In genomic region chr2:1366546-1367134, GRCh38 we compare ENCODE assay signal across 13 cellular contexts. TPM values are rescaled to one million over a fixed set of nuclear protein-coding genes. Genes with fewer than 3 reads are reported as not detected.
DNase-seq lines count a peak whose midpoint lies in the region; ATAC-seq and TF ChIP-seq lines count a peak whose summit lies in the region.
"Had no signal": no experiment of that assay in that cellular context is flagged by ENCODE, and none has a peak within 500 bp of the region (broad histone marks: within the 10 kb centered on the region; RNA-seq: fewer than 3 reads in every experiment).

No MANE protein-coding gene starts in this region.

- H3K36me3 ChIP-seq in neuronal stem cell (replicated peaks in 1 of 2; ENCODE audit: control insufficient read depth in 2 of 2, insufficient read depth in 2 of 2, low read length in 2 of 2), result no peaks in the 10 kb centered on the region
- no peaks in the 10 kb centered on the region for H3K36me3 ChIP-seq in stomach
- H3K36me3 ChIP-seq: left lung had no signal

- no peak overlapping the region for H2BK15ac ChIP-seq in neuronal stem cell (ENCODE audit: low read length)

- TF ChIP-seq EP300 in stomach (IDR thresholded peaks at IDR 0.05), result no peak

- no peak overlapping the region for H3K4me2 ChIP-seq in neuronal stem cell (ENCODE audit: insufficient read depth, low read length, poor library complexity, severe bottlenecking)
- H3K4me2 ChIP-seq: smooth muscle cell had no signal

- no peak overlapping the region for H3K4me3 Mint-ChIP-seq in activated naive CD8-positive, alpha-beta T cell treated with anti-CD3 and anti-CD28 coated beads, Interleukin-2, amount 50 U/mL, for 24 hours

- no peaks in the 10 kb centered on the region for H3K79me1 ChIP-seq in neuronal stem cell (ENCODE audit: low read depth, low read length)

- no CpG with 5 or more reads among the region's 20 CpGs for WGBS in neuronal stem cell (ENCODE audit: extremely low coverage in 2 of 2, insufficient read length in 2 of 2, insufficient replicate concordance in 1 of 2), 2 donors
- WGBS in stomach, 5 donors, result 70 to 82% (median 75%) methylated on average over 18 to 20 of the region's 20 CpGs

- H3K4me1 Mint-ChIP-seq in activated naive CD8-positive, alpha-beta T cell treated with anti-CD3 and anti-CD28 coated beads, Interleukin-2, amount 50 U/mL, for 24 hours, result peaks cover 10% of the 10 kb centered on the region

- no peak overlapping the region for H3K23ac ChIP-seq in neuronal stem cell (ENCODE audit: low read depth, low read length, poor library complexity)

- no peak overlapping the region for H3K14ac ChIP-seq in neuronal stem cell (ENCODE audit: low read length)

- H3K4me1 ChIP-seq in neuronal stem cell (ENCODE audit: control insufficient read depth in 2 of 2, insufficient read depth in 1 of 2, low read depth in 1 of 2, low read length in 2 of 2) (peaks cover 0 to 4% of the 10 kb centered on the region in 2 donors), stomach (no peaks in the 10 kb centered on the region)
- H3K4me1 ChIP-seq: left lung had no signal

- no peak for TF ChIP-seq POLR2A in stomach (IDR thresholded peaks at IDR 0.05)

- H3K4ac ChIP-seq in neuronal stem cell (ENCODE audit: low read length), result no peak overlapping the region

- H3K27me3 Mint-ChIP-seq in activated naive CD8-positive, alpha-beta T cell treated with anti-CD3 and anti-CD28 coated beads, Interleukin-2, amount 50 U/mL, for 24 hours, result no peaks in the 10 kb centered on the region
- H3K27me3 Mint-ChIP-seq: T-cell had no signal

- no peaks in the 10 kb centered on the region for H3K36me3 Mint-ChIP-seq in activated naive CD8-positive, alpha-beta T cell treated with anti-CD3 and anti-CD28 coated beads, Interleukin-2, amount 50 U/mL, for 24 hours (ENCODE audit: low read depth)
- H3K36me3 Mint-ChIP-seq: T-cell had no signal

- H2BK120ac ChIP-seq in neuronal stem cell (ENCODE audit: low read depth, low read length), result no peak overlapping the region

- H3K4me3 ChIP-seq in neuronal stem cell (ENCODE audit: low read length in 2 of 2) (no peak overlapping the region), stomach (no peak overlapping the region)
- H3K4me3 ChIP-seq: left lung, smooth muscle cell had no signal

- H3K27me3 ChIP-seq in neuronal stem cell (ENCODE audit: control insufficient read depth in 3 of 3, insufficient read depth in 3 of 3, low read depth in 1 of 3, low read length in 3 of 3), result no peaks in the 10 kb centered on the region
- no peaks in the 10 kb centered on the region for H3K27me3 ChIP-seq in stomach

- DNase-seq in C1 segment of cervical spinal cord (lab: John Stamatoyannopoulos, UW), result peak in 9 of 14 donors; percentile 9 to 76 (median 63)
- DNase-seq in NCI-H128 (lab: John Stamatoyannopoulos, UW; ENCODE audit: unreplicated experiment), result peak; percentile 46
- peak; percentile 8 for DNase-seq in activated naive CD8-positive, alpha-beta T cell treated with anti-CD3 and anti-CD28 coated beads, Interleukin-2, amount 50 U/mL, for 24 hours
- no peak for DNase-seq in neuronal stem cell (ENCODE audit: low spot score)
- DNase-seq in OCI-M2 (lab: John Stamatoyannopoulos, UW; ENCODE audit: unreplicated experiment), result no peak
- DNase-seq in stomach, result no peak
- DNase-seq in NCI-H446 (lab: John Stamatoyannopoulos, UW), result no peak
- no peak for DNase-seq in T1000 (lab: John Stamatoyannopoulos, UW)
- DNase-seq: activated gamma-delta T cell, Karpas-422 had no signal

- H3K9me3 ChIP-seq in neuronal stem cell (replicated peaks in 1 of 2; ENCODE audit: control insufficient read depth in 2 of 2, insufficient read depth in 1 of 2, low read depth in 1 of 2, low read length in 2 of 2), result no peaks in the 10 kb centered on the region
- H3K9me3 ChIP-seq in stomach, result no peaks in the 10 kb centered on the region
- H3K9me3 ChIP-seq: left lung had no signal

- no peak overlapping the region for H2AFZ ChIP-seq in neuronal stem cell (ENCODE audit: low read length)

- no peak overlapping the region for H2AK5ac ChIP-seq in neuronal stem cell (ENCODE audit: low read depth, low read length)

- TF ChIP-seq CTCF in stomach (IDR thresholded peaks at IDR 0.05), result no peak

- intact Hi-C loops in stomach (cut with DNase I; ENCODE audit: low total_unique reads), result no loop called here

- H3K18ac ChIP-seq in neuronal stem cell (ENCODE audit: low read length), result peak overlapping the region; percentile 51

- H4K8ac ChIP-seq in neuronal stem cell (ENCODE audit: low read depth, low read length), result peak overlapping the region; percentile 9

- H3K9ac ChIP-seq in neuronal stem cell (ENCODE audit: low read depth, low read length, poor library complexity), result no peak overlapping the region

- no peak overlapping the region for H3K27ac Mint-ChIP-seq in activated naive CD8-positive, alpha-beta T cell treated with anti-CD3 and anti-CD28 coated beads, Interleukin-2, amount 50 U/mL, for 24 hours
- H3K27ac Mint-ChIP-seq: T-cell had no signal

- peak; percentile 43 for ATAC-seq in activated naive CD8-positive, alpha-beta T cell treated with anti-CD3 and anti-CD28 coated beads, Interleukin-2, amount 50 U/mL, for 24 hours
- ATAC-seq: left lung had no signal

- H2BK5ac ChIP-seq in neuronal stem cell (ENCODE audit: low read length), result no peak overlapping the region

- peak overlapping the region; percentile 31 for H2BK12ac ChIP-seq in neuronal stem cell (ENCODE audit: low read length)

- no peak overlapping the region for H3K27ac ChIP-seq in neuronal stem cell (replicated peaks; ENCODE audit: low read length)
- H3K27ac ChIP-seq in stomach, result no peak overlapping the region
- H3K27ac ChIP-seq: left lung had no signal

- no peak overlapping the region for H4K91ac ChIP-seq in neuronal stem cell (ENCODE audit: low read depth, low read length, poor library complexity)

- H3K9me3 Mint-ChIP-seq in activated naive CD8-positive, alpha-beta T cell treated with anti-CD3 and anti-CD28 coated beads, Interleukin-2, amount 50 U/mL, for 24 hours, result no peaks in the 10 kb centered on the region
- H3K9me3 Mint-ChIP-seq: T-cell had no signal

RNA-seq across cellular contexts. Expression of gene TPO, which starts 46.6 kb away (rescaled TPM):
- not detected for polyA plus RNA-seq in neuronal stem cell (2013, experiment 1 of 2)
- 0.07 TPM for polyA plus RNA-seq in neuronal stem cell (2013, experiment 2 of 2)
- total RNA-seq in stomach, result 10 to 100 TPM in 3 of 5 donors, 1 to 10 TPM in 1, under 1 TPM in 1; 0.72 to 92.4 (median 11.1) TPM
- 1 to 10 TPM in 1 of 3 donors, under 1 TPM in 2; 0.37 to 1.6 (median 0.61) TPM for polyA plus RNA-seq in stomach
- total RNA-seq: smooth muscle cell had no signal
- polyA plus RNA-seq: smooth muscle cell had no signal

Comparison
In these comparisons a context has a peak if more than half of its experiments do, and no peak if none do; other contexts are left out.
1. DNase-seq: peak in C1 segment of cervical spinal cord (9 of 14), NCI-H128 (single experiment) and activated naive CD8-positive, alpha-beta T cell treated with anti-CD3 and anti-CD28 coated beads, Interleukin-2, amount 50 U/mL, for 24 hours (single experiment); none in neuronal stem cell (single experiment), OCI-M2 (single experiment), stomach (single experiment), NCI-H446 (0 of 2) and T1000 (single experiment).